Comparison of ENCODE assay signal across 6 cellular contexts in genomic region chr16:30205541-30206282, GRCh38. TPM values are rescaled to one million over a fixed set of nuclear protein-coding genes. Genes with fewer than 3 reads are reported as not detected.
A peak's percentile ranks its signal among the peaks of the same experiment; 100 is the strongest.
DNase-seq lines count a peak whose midpoint lies in the region; ATAC-seq and TF ChIP-seq lines count a peak whose summit lies in the region.
"Not testable (repeated sequence)": the region's sequence is repeated elsewhere in the genome, so short reads cannot be mapped to it uniquely, and the experiment has no call there.

No MANE protein-coding gene starts in this region.

- POLR2A ChIA-PET in AG04449 (lab: Yijun Ruan, JAX); Panc1 (lab: Charles Lee): not testable (repeated sequence)

- ATAC-seq in Panc1 (peak; percentile 70), lower lobe of right lung (peak; percentile 71 to 77)

- not testable (repeated sequence) for H3K27me3 ChIP-seq in Panc1 (ENCODE audit: control insufficient read depth, insufficient read depth, low read length); esophagus muscularis mucosa; lower lobe of right lung (ENCODE audit: low read depth); sigmoid colon

- H3K4me1 ChIP-seq in Panc1 (ENCODE audit: control insufficient read depth, insufficient read depth, low read length); esophagus muscularis mucosa; lower lobe of right lung; sigmoid colon: not testable (repeated sequence)

- TF ChIP-seq CTCF in AG04449 (IDR thresholded peaks at IDR 0.05; ENCODE audit: insufficient read depth, low read length, missing control alignments); Panc1 (IDR thresholded peaks at IDR 0.05); esophagus muscularis mucosa (IDR thresholded peaks at IDR 0.05); lower lobe of right lung (IDR thresholded peaks at IDR 0.05); sigmoid colon (IDR thresholded peaks at IDR 0.05): not testable (repeated sequence)

- peak overlapping the region; percentile 43 for H3K4me3 ChIP-seq in AG04449 (ENCODE audit: low read depth, low read length)
- peak overlapping the region; percentile 28 to 47 for H3K4me3 ChIP-seq in Panc1 (ENCODE audit: low read depth in 2 of 2, low read length in 2 of 2)
- H3K4me3 ChIP-seq in esophagus muscularis mucosa: peak overlapping the region; percentile 50 to 63 (median 54)
- H3K4me3 ChIP-seq in lower lobe of right lung: peak overlapping the region; percentile 59
- H3K4me3 ChIP-seq in sigmoid colon: peak overlapping the region; percentile 26 to 48 (median 42)

- CTCF ChIA-PET in AG04449 (lab: Yijun Ruan, JAX); Panc1 (lab: Charles Lee): not testable (repeated sequence)

- H3K9me3 ChIP-seq in Panc1 (ENCODE audit: control insufficient read depth, insufficient read depth, low read depth, low read length); esophagus muscularis mucosa; lower lobe of right lung; sigmoid colon: not testable (repeated sequence)

- in situ Hi-C loops in Panc1 (cut with HindIII; ENCODE audit: low pct_unique_long_range_greater_than_20kb, low sequenced_read_pairs): not testable (repeated sequence)

- intact Hi-C loops in Panc1 (cut with micrococcal nuclease; ENCODE audit: unreplicated experiment); esophagus muscularis mucosa (cut with DNase I); lower lobe of right lung (cut with DNase I); sigmoid colon (cut with DNase I): not testable (repeated sequence)

- not testable (repeated sequence) for H3K36me3 ChIP-seq in Panc1 (ENCODE audit: control insufficient read depth, insufficient read depth, low read length); esophagus muscularis mucosa; lower lobe of right lung; sigmoid colon

- H3K27ac ChIP-seq in Panc1 (ENCODE audit: low read length); esophagus muscularis mucosa (replicated peaks in 1 of 4); lower lobe of right lung; sigmoid colon: not testable (repeated sequence)

- TF ChIP-seq POLR2A in esophagus muscularis mucosa (IDR thresholded peaks at IDR 0.05; ENCODE audit: low read depth); sigmoid colon (IDR thresholded peaks at IDR 0.05): not testable (repeated sequence)

- not testable (repeated sequence) for BruUV-seq in Panc1 (replicated peaks; lab: Mats Ljungman, UMichigan)

- DNase-seq in AG04449 (ENCODE audit: low read depth, low spot score); Panc1 (ENCODE audit: low read depth, low spot score); esophagus muscularis mucosa (ENCODE audit: extremely low spot score): not testable (repeated sequence)
- DNase-seq in activated effector memory CD4-positive, alpha-beta T cell treated with anti-CD3 and anti-CD28 coated beads, Interleukin-2, amount 50 U/mL, for 16 hours: peak; percentile 63
- DNase-seq in lower lobe of right lung (peak; percentile 48), sigmoid colon (peak; percentile 45)

- WGBS in esophagus muscularis mucosa: 0% methylated on average over 11 of the region's 56 CpGs
- WGBS in sigmoid colon, 2 donors: 0 to 1% methylated on average over 19 to 20 of the region's 56 CpGs

- TF ChIP-seq EP300 in esophagus muscularis mucosa (IDR thresholded peaks at IDR 0.05); sigmoid colon (IDR thresholded peaks at IDR 0.05): not testable (repeated sequence)

RNA-seq across cellular contexts. Expression of gene SULT1A3, which starts 6.7 kb away (rescaled TPM):
- 16.8 TPM for total RNA-seq in Panc1 (2021; ENCODE audit: unreplicated experiment)
- 4.4 TPM for polyA plus RNA-seq in Panc1 (2012; ENCODE audit: insufficient read length)
- total RNA-seq in esophagus muscularis mucosa: 10 to 100 TPM in 3 of 4 donors, 1 to 10 TPM in 1; 2.5 to 23.7 (median 15.0) TPM
- total RNA-seq in lower lobe of right lung: 23.1 TPM
- 10 to 100 TPM in 3 of 4 donors, 1 to 10 TPM in 1; 8.0 to 26.9 (median 20.3) TPM for total RNA-seq in sigmoid colon
- 10 to 100 TPM; 17.4 to 21.0 (median 20.1) TPM for polyA plus RNA-seq in sigmoid colon

RNA-seq across cellular contexts. Expression of gene SLX1A, which starts 12.0 kb away (rescaled TPM):
- total RNA-seq in Panc1 (2021; ENCODE audit: unreplicated experiment) (18.5 TPM), esophagus muscularis mucosa (10 to 100 TPM; 12.9 to 27.1 (median 23.1) TPM), lower lobe of right lung (28.6 TPM), sigmoid colon (10 to 100 TPM; 12.0 to 29.6 (median 18.1) TPM)
- 45.6 TPM for polyA plus RNA-seq in Panc1 (2012; ENCODE audit: insufficient read length)
- 10 to 100 TPM; 46.8 to 77.9 (median 61.9) TPM for polyA plus RNA-seq in sigmoid colon

RNA-seq across cellular contexts. Expression of gene BOLA2B, which starts 12.2 kb away (rescaled TPM):
- total RNA-seq in Panc1 (2021; ENCODE audit: unreplicated experiment) (178 TPM), esophagus muscularis mucosa (100 to 1,000 TPM in 2 of 4 donors, 10 to 100 TPM in 2; 43.4 to 205 (median 116) TPM), lower lobe of right lung (51.7 TPM), sigmoid colon (100 to 1,000 TPM in 3 of 4 donors, 10 to 100 TPM in 1; 35.4 to 186 (median 152) TPM)
- polyA plus RNA-seq in Panc1 (2012; ENCODE audit: insufficient read length): 353 TPM
- 100 to 1,000 TPM; 414 to 509 (median 434) TPM for polyA plus RNA-seq in sigmoid colon

RNA-seq across cellular contexts. Expression of gene CORO1A, which starts 22.3 kb away (rescaled TPM):
- total RNA-seq in Panc1 (2021; ENCODE audit: unreplicated experiment) (3.7 TPM), esophagus muscularis mucosa (10 to 100 TPM; 11.0 to 33.5 (median 23.1) TPM), lower lobe of right lung (76.3 TPM), sigmoid colon (10 to 100 TPM; 14.7 to 28.0 (median 24.4) TPM)
- polyA plus RNA-seq in Panc1 (2012; ENCODE audit: insufficient read length): 7.7 TPM
- polyA plus RNA-seq in sigmoid colon: 100 to 1,000 TPM in 1 of 3 donors, 10 to 100 TPM in 2; 35.8 to 309 (median 40.2) TPM

RNA-seq across cellular contexts. Expression of gene NPIPB13, which starts 42.6 kb away (rescaled TPM):
- total RNA-seq in Panc1 (2021; ENCODE audit: unreplicated experiment): 19.8 TPM
- 4.0 TPM for polyA plus RNA-seq in Panc1 (2012; ENCODE audit: insufficient read length)
- total RNA-seq in esophagus muscularis mucosa: 1 to 10 TPM in 1 of 4 donors, under 1 TPM in 3; under 0.01 to 4.1 (median 0.90) TPM
- total RNA-seq in lower lobe of right lung: 27.6 TPM
- 1 to 10 TPM in 3 of 4 donors, under 1 TPM in 1; 0.82 to 5.3 (median 2.6) TPM for total RNA-seq in sigmoid colon
- 1 to 10 TPM in 1 of 3 donors, under 1 TPM in 2; 0.60 to 6.9 (median 0.92) TPM for polyA plus RNA-seq in sigmoid colon
